Comparison of ENCODE assay signal across 1 cellular context in genomic region chr21:36647279-36648093, GRCh38.
TF ChIP-seq lines count a peak whose summit lies in the region.

No MANE protein-coding gene starts in this region.

TF ChIP-seq in HCT116, 20 proteins besides CTCF, POLR2A, EP300 and RAD21 (continued from another document):
- TF ChIP-seq, protein P1, sequence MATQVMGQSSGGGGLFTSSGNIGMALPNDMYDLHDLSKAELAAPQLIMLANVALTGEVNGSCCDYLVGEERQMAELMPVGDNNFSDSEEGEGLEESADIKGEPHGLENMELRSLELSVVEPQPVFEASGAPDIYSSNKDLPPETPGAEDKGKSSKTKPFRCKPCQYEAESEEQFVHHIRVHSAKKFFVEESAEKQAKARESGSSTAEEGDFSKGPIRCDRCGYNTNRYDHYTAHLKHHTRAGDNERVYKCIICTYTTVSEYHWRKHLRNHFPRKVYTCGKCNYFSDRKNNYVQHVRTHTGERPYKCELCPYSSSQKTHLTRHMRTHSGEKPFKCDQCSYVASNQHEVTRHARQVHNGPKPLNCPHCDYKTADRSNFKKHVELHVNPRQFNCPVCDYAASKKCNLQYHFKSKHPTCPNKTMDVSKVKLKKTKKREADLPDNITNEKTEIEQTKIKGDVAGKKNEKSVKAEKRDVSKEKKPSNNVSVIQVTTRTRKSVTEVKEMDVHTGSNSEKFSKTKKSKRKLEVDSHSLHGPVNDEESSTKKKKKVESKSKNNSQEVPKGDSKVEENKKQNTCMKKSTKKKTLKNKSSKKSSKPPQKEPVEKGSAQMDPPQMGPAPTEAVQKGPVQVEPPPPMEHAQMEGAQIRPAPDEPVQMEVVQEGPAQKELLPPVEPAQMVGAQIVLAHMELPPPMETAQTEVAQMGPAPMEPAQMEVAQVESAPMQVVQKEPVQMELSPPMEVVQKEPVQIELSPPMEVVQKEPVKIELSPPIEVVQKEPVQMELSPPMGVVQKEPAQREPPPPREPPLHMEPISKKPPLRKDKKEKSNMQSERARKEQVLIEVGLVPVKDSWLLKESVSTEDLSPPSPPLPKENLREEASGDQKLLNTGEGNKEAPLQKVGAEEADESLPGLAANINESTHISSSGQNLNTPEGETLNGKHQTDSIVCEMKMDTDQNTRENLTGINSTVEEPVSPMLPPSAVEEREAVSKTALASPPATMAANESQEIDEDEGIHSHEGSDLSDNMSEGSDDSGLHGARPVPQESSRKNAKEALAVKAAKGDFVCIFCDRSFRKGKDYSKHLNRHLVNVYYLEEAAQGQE (IDR thresholded peaks at IDR 0.05; ENCODE audit: low read depth) = no peak
- TF ChIP-seq, protein P2, sequence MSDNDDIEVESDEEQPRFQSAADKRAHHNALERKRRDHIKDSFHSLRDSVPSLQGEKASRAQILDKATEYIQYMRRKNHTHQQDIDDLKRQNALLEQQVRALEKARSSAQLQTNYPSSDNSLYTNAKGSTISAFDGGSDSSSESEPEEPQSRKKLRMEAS (IDR thresholded peaks at IDR 0.05) = no peak
TF ChIP-seq in HCT116: peak in this region for 0.
